8 cellular contexts compared by ENCODE assay signal in the genomic region with DNA sequence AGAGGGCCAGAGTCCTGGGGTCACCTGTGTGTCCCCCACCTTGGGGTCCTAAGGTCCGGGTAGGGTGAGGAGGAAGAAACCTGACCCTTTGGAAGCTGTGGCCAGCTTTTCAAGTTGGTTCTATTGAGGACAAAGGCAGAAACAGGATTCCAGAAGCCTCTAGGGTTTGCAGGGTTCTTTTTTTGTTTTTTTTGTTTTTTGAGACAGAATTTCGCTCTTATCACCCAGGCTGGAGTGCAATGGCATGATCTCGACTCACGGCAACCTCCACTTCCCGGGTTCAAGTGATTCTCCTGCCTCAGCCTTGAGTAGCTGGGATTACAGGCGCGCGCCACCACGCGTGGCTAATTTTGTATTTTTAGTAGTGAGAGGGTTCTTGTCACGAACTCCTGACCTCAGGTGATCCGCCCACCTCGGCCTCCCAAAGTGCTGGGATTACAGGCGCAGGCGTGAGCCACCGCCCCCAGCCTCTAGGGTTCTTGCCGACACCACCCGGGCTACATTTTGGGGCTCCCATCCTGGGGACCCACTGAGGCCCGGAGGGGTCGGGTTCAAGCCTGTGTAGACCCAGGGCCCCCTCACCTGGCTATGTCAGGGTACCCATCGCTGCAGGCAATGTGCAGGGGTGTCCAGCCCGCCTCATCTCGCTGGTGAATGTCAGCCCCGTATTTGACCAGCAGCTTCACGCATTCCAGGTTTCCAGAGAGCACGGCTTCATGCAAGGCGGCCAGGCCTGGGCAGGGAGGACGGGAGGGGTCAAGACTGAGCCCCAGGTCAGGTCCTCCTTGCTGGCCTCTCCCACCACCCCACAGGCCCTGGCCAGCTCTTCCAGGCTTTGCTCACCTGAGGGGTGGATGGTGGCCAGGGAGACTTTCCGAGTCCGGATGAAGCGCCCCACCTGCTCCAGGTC. TPM values are rescaled to one million over a fixed set of nuclear protein-coding genes. Genes with fewer than 3 reads are reported as not detected.
A peak's percentile ranks its signal among the peaks of the same experiment; 100 is the strongest.
DNase-seq lines count a peak whose midpoint lies in the region; ATAC-seq lines count a peak whose summit lies in the region.

No MANE protein-coding gene starts in this region.

- DNase-seq in T-helper 1 cell (no peak), immature natural killer cell (peak in 1 of 3 donors; percentile 15)
- no peak for DNase-seq in activated naive CD4-positive, alpha-beta T cell treated with anti-CD3 and anti-CD28 coated beads, Interleukin-2, amount 50 U/mL, for 72 hours (ENCODE audit: low spot score in 2 of 2)
- DNase-seq in central memory CD4-positive, alpha-beta T cell = no peak

- H3K4me1 ChIP-seq in subcutaneous abdominal adipose tissue (ENCODE audit: control insufficient read depth in 5 of 5, insufficient read depth in 5 of 5, low read length in 5 of 5) = peaks cover 7 to 28% (median 25%) of the 10 kb centered on the region in 5 donors

- H3K27me3 ChIP-seq in subcutaneous abdominal adipose tissue (ENCODE audit: control insufficient read depth in 5 of 5, insufficient read depth in 4 of 5, low read length in 5 of 5) = no peaks in the 10 kb centered on the region

- H3K9me3 ChIP-seq in subcutaneous abdominal adipose tissue (ENCODE audit: control insufficient read depth in 5 of 5, low read length in 5 of 5) = no peaks in the 10 kb centered on the region

- peaks cover 16% of the 10 kb centered on the region for H3K4me1 Mint-ChIP-seq in T-helper 1 cell treated with Interleukin-12 subunit alpha and Interleukin-12 subunit beta and Interleukin-4 antibody, amounts not matched to agents 30 μg/mL and 1 μg/mL, for 36 hours (ENCODE audit: low read depth)
- peaks cover 16 to 25% of the 10 kb centered on the region in 2 donors for H3K4me1 Mint-ChIP-seq in immature natural killer cell

- peak overlapping the region; percentile 74 for H3K4me3 Mint-ChIP-seq in T-helper 1 cell treated with Interleukin-12 subunit alpha and Interleukin-12 subunit beta and Interleukin-4 antibody, amounts not matched to agents 30 μg/mL and 1 μg/mL, for 36 hours
- peak overlapping the region; percentile 74 to 81 (median 80) for H3K4me3 Mint-ChIP-seq in immature natural killer cell

- H3K9me3 Mint-ChIP-seq in T-helper 1 cell treated with Interleukin-12 subunit alpha and Interleukin-12 subunit beta and Interleukin-4 antibody, amounts not matched to agents 30 μg/mL and 1 μg/mL, for 36 hours = no peaks in the 10 kb centered on the region
- H3K9me3 Mint-ChIP-seq in activated naive CD4-positive, alpha-beta T cell treated with anti-CD3 and anti-CD28 coated beads, Interleukin-2, amount 50 U/mL, for 72 hours = no peaks in the 10 kb centered on the region
- no peaks in the 10 kb centered on the region for H3K9me3 Mint-ChIP-seq in immature natural killer cell

- H3K36me3 Mint-ChIP-seq in T-helper 1 cell treated with Interleukin-12 subunit alpha and Interleukin-12 subunit beta and Interleukin-4 antibody, amounts not matched to agents 30 μg/mL and 1 μg/mL, for 36 hours (ENCODE audit: low read depth) = peaks cover 3% of the 10 kb centered on the region
- H3K36me3 Mint-ChIP-seq in activated naive CD4-positive, alpha-beta T cell treated with anti-CD3 and anti-CD28 coated beads, Interleukin-2, amount 50 U/mL, for 72 hours = peaks cover 5 to 7% of the 10 kb centered on the region in 2 donors
- H3K36me3 Mint-ChIP-seq in immature natural killer cell = no peaks in the 10 kb centered on the region

- ATAC-seq in activated naive CD4-positive, alpha-beta T cell treated with anti-CD3 and anti-CD28 coated beads, Interleukin-2, amount 50 U/mL, for 72 hours = no peak
- ATAC-seq in HG03571 (IDR thresholded peaks at IDR 0.05; ENCODE audit: unreplicated experiment) (no peak), HG02973 (IDR thresholded peaks at IDR 0.05; ENCODE audit: unreplicated experiment) (no peak)

- H3K27ac ChIP-seq in subcutaneous abdominal adipose tissue (ENCODE audit: low read depth, low read length) = peak overlapping the region; percentile 65

- peak overlapping the region; percentile 26 to 70 (median 61) for H3K4me3 ChIP-seq in subcutaneous abdominal adipose tissue (ENCODE audit: low read depth in 1 of 5, low read length in 5 of 5)

- H3K9ac ChIP-seq in subcutaneous abdominal adipose tissue (ENCODE audit: low read length in 5 of 5) = peak overlapping the region in 4 of 5 donors; percentile 64 to 83 (median 76)

- H3K27me3 Mint-ChIP-seq in T-helper 1 cell treated with Interleukin-12 subunit alpha and Interleukin-12 subunit beta and Interleukin-4 antibody, amounts not matched to agents 30 μg/mL and 1 μg/mL, for 36 hours (ENCODE audit: low read depth) = no peaks in the 10 kb centered on the region
- H3K27me3 Mint-ChIP-seq in immature natural killer cell (ENCODE audit: low read depth in 3 of 3) = peaks cover 6 to 14% (median 9%) of the 10 kb centered on the region in 3 donors

- peak overlapping the region; percentile 79 for H3K27ac Mint-ChIP-seq in T-helper 1 cell treated with Interleukin-12 subunit alpha and Interleukin-12 subunit beta and Interleukin-4 antibody, amounts not matched to agents 30 μg/mL and 1 μg/mL, for 36 hours
- H3K27ac Mint-ChIP-seq in activated naive CD4-positive, alpha-beta T cell treated with anti-CD3 and anti-CD28 coated beads, Interleukin-2, amount 50 U/mL, for 72 hours = peak overlapping the region; percentile 81 to 89
- peak overlapping the region; percentile 75 to 91 (median 84) for H3K27ac Mint-ChIP-seq in immature natural killer cell

- H3K36me3 ChIP-seq in subcutaneous abdominal adipose tissue (ENCODE audit: control insufficient read depth in 5 of 5, insufficient read depth in 5 of 5, low read length in 5 of 5) = peaks cover 0 to 5% (median 0%) of the 10 kb centered on the region in 5 donors

RNA-seq across cellular contexts. Expression of a gene that starts 0.7 kb away (rescaled TPM):
- not detected for total RNA-seq in activated naive CD4-positive, alpha-beta T cell treated with anti-CD3 and anti-CD28 coated beads, Interleukin-2, amount 50 U/mL, for 72 hours
- not detected for polyA plus RNA-seq in immature natural killer cell

RNA-seq across cellular contexts. Expression of a gene that starts 1.1 kb away (rescaled TPM):
- total RNA-seq in activated naive CD4-positive, alpha-beta T cell treated with anti-CD3 and anti-CD28 coated beads, Interleukin-2, amount 50 U/mL, for 72 hours = 10 to 100 TPM; 40.4 to 55.3 TPM
- 100 to 1,000 TPM; 112 to 178 (median 124) TPM for polyA plus RNA-seq in immature natural killer cell

RNA-seq across cellular contexts. Expression of a gene that starts 26.2 kb away (rescaled TPM):
- 100 to 1,000 TPM; 382 to 460 TPM for total RNA-seq in activated naive CD4-positive, alpha-beta T cell treated with anti-CD3 and anti-CD28 coated beads, Interleukin-2, amount 50 U/mL, for 72 hours
- 100 to 1,000 TPM; 365 to 534 (median 475) TPM for polyA plus RNA-seq in immature natural killer cell

RNA-seq across cellular contexts. Expression of a gene that starts 30.2 kb away (rescaled TPM):
- not detected for total RNA-seq in activated naive CD4-positive, alpha-beta T cell treated with anti-CD3 and anti-CD28 coated beads, Interleukin-2, amount 50 U/mL, for 72 hours
- not detected for polyA plus RNA-seq in immature natural killer cell

RNA-seq across cellular contexts. Expression of a gene that starts 37.0 kb away (rescaled TPM):
- total RNA-seq in activated naive CD4-positive, alpha-beta T cell treated with anti-CD3 and anti-CD28 coated beads, Interleukin-2, amount 50 U/mL, for 72 hours = 100 to 1,000 TPM; 328 to 513 TPM
- 100 to 1,000 TPM; 100 to 245 (median 133) TPM for polyA plus RNA-seq in immature natural killer cell
